17 cellular contexts compared by ENCODE assay signal in genomic region chr1:180951186-180951745, GRCh38.
"Had no signal": no experiment of that assay in that cellular context is flagged by ENCODE, and none has a peak within 500 bp of the region (broad histone marks: within the 10 kb centered on the region; RNA-seq: fewer than 3 reads in every experiment).

No MANE protein-coding gene starts in this region.

- H3K27ac Mint-ChIP-seq: activated CD8-positive, alpha-beta memory T cell treated with anti-CD3 and anti-CD28 coated beads, Interleukin-2, amount 10 ng/mL, durations not matched to agents 7 days and 5 days; stimulated activated effector memory CD8-positive, alpha-beta T cell treated with anti-CD3 and anti-CD28 coated beads, Interleukin-12 subunit alpha, Interleukin-12 subunit beta, amount 100 ng/mL, for 72 hours; T-helper 17 cell had no signal

- DNase-seq: activated CD4-positive, alpha-beta T cell treated with anti-CD3 and anti-CD28 coated beads, Interleukin-2, amount 50 U/mL, for 48 hours; activated CD8-positive, alpha-beta memory T cell treated with anti-CD3 and anti-CD28 coated beads, Interleukin-2, amount 10 ng/mL, durations not matched to agents 7 days and 5 days; activated naive CD4-positive, alpha-beta T cell treated with anti-CD3 and anti-CD28 coated beads, Interleukin-2, amount 50 U/mL, for 16 hours; activated T-cell treated with anti-CD3 and anti-CD28 coated beads, Interleukin-2, amount 50 U/mL, for 1 hour; central memory CD4-positive, alpha-beta T cell; effector CD8-positive, alpha-beta T cell; foreskin fibroblast; glutamatergic neuron; mesenchymal stem cell; naive thymus-derived CD8-positive, alpha-beta T cell; T-helper 17 cell; transverse colon; WERI-Rb-1 had no signal

- H3K4me3 ChIP-seq: adrenal gland, coronary artery, transverse colon had no signal

- H3K27me3 Mint-ChIP-seq: activated CD8-positive, alpha-beta memory T cell treated with anti-CD3 and anti-CD28 coated beads, Interleukin-2, amount 10 ng/mL, durations not matched to agents 7 days and 5 days; T-helper 17 cell had no signal

- H3K27ac ChIP-seq: adrenal gland, transverse colon, WERI-Rb-1 had no signal

- H3K9me3 ChIP-seq: adrenal gland, transverse colon had no signal

- H3K4me3 Mint-ChIP-seq: activated CD8-positive, alpha-beta memory T cell treated with anti-CD3 and anti-CD28 coated beads, Interleukin-2, amount 10 ng/mL, durations not matched to agents 7 days and 5 days; stimulated activated effector memory CD8-positive, alpha-beta T cell treated with anti-CD3 and anti-CD28 coated beads, Interleukin-12 subunit alpha, Interleukin-12 subunit beta, amount 100 ng/mL, for 72 hours; T-helper 17 cell had no signal

- H3K27me3 ChIP-seq: adrenal gland, transverse colon had no signal

- H3K36me3 ChIP-seq: adrenal gland, transverse colon had no signal

- ATAC-seq: activated CD8-positive, alpha-beta memory T cell treated with anti-CD3 and anti-CD28 coated beads, Interleukin-2, amount 10 ng/mL, durations not matched to agents 7 days and 5 days; naive thymus-derived CD8-positive, alpha-beta T cell; stimulated activated effector memory CD8-positive, alpha-beta T cell treated with anti-CD3 and anti-CD28 coated beads, Interleukin-12 subunit alpha, Interleukin-12 subunit beta, amount 100 ng/mL, for 72 hours; T-helper 17 cell had no signal

- FAIRE-seq: endothelial cell of umbilical vein had no signal
